ENCODE assay signal across 9 cellular contexts in the genomic region with DNA sequence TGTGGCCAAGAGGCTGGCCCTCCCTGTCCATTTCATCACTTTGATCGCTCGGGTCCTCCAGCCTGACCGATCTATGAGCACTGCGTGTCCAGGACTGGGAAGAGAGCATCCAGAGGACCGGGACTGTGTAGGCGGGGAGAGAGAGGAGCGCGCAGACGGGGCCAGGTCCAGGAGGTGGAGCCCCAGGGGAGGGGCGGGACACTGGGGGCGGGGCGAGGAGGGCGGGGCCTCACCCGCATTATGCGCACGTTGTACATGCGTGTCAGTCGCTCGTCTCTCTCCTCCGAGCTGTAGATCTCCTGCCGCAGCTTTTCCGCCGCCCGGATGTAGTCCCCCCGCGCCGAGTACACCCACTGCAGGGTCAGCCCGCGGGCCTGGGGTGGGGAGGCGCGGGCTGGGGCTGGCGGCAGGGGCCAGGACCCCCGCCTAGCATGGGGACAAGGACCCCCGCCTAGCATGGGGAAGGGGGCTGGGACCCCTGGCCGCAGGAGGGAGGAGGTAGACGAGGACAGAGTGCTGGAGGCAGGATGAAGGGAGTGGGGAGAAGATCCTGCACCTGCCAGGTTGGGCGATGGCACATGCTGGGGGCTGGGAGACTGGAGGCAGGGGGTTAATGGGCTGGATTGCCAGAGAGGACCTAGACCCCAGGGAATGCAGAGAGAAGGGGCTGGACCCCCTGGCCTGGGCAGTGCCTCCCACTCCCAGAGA. TPM values are rescaled to one million over a fixed set of nuclear protein-coding genes. Genes with fewer than 3 reads are reported as not detected.
DNase-seq lines count a peak whose midpoint lies in the region; ATAC-seq, FAIRE-seq and TF ChIP-seq lines count a peak whose summit lies in the region.
"Had no signal": no experiment of that assay in that cellular context is flagged by ENCODE, and none has a peak within 500 bp of the region (broad histone marks: within the 10 kb centered on the region; RNA-seq: fewer than 3 reads in every experiment).

No MANE protein-coding gene starts in this region.

- dilution Hi-C loops in endothelial cell of umbilical vein (cut with MboI; ENCODE audit: extremely low pct_ligation_motif_present, low sequenced_read_pairs), result no loop called here

- peak overlapping the region; percentile 61 for H3K9ac ChIP-seq in NT2/D1 (ENCODE audit: insufficient read length, low read depth)
- no peak overlapping the region for H3K9ac ChIP-seq in endothelial cell of umbilical vein (replicated peaks; ENCODE audit: extremely low read depth, insufficient read depth, low read length)
- H3K9ac ChIP-seq in mucosa of rectum (ENCODE audit: low read depth in 1 of 2, low read length in 2 of 2), result peak overlapping the region in 1 of 2 donors; percentile 54

- H2AFZ ChIP-seq in endothelial cell of umbilical vein (ENCODE audit: low read depth, low read length), result peak overlapping the region; percentile 83

- H3K36me3 ChIP-seq in NT2/D1 (ENCODE audit: insufficient read depth, insufficient read length, low read length) (no peaks in the 10 kb centered on the region), endothelial cell of umbilical vein (ENCODE audit: control insufficient read depth in 2 of 2, extremely low read depth in 1 of 2, insufficient read depth in 2 of 2, low read length in 2 of 2) (no peaks in the 10 kb centered on the region), mucosa of rectum (ENCODE audit: control insufficient read depth in 2 of 2, insufficient read depth in 2 of 2, low read length in 2 of 2) (no peaks in the 10 kb centered on the region)

- POLR2A ChIA-PET in endothelial cell of umbilical vein (lab: Charles Lee), result interaction anchor here (0.7 kb wide), 1 partner anchor 339 kb away, joined by 3 read pairs; no protein-coding TSS in a partner anchor

- DNase-seq in NT2/D1 (ENCODE audit: low read depth, low spot score) (no peak), endothelial cell of umbilical vein (ENCODE audit: low read depth, low spot score) (peak; percentile 83)
- DNase-seq in activated CD8-positive, alpha-beta memory T cell treated with anti-CD3 and anti-CD28 coated beads, Interleukin-2, amount 50 U/mL, for 4 hours, result peak; percentile 83
- DNase-seq in stimulated activated CD8-positive, alpha-beta memory T cell treated with anti-CD3 and anti-CD28 coated beads, Interleukin-7, amount 100 ng/mL, for 1 hour (ENCODE audit: low read depth in 2 of 2), result peak; percentile 82 to 84

- H3K4me2 ChIP-seq in endothelial cell of umbilical vein (ENCODE audit: insufficient read depth, low read length), result peak overlapping the region; percentile 33

- no peaks in the 10 kb centered on the region for H3K79me2 ChIP-seq in endothelial cell of umbilical vein (ENCODE audit: control insufficient read depth, insufficient read depth, low read length)

- H3K4me1 ChIP-seq in NT2/D1 (ENCODE audit: insufficient read depth, insufficient read length) (peaks cover 4% of the 10 kb centered on the region), endothelial cell of umbilical vein (ENCODE audit: control insufficient read depth, extremely low read depth, insufficient read depth, low read length) (peaks cover 3% of the 10 kb centered on the region), mucosa of rectum (ENCODE audit: control insufficient read depth in 2 of 2, insufficient read depth in 2 of 2, low read length in 2 of 2) (peaks cover 3 to 5% of the 10 kb centered on the region in 2 donors)

- H3K27ac ChIP-seq in 22Rv1, result peak overlapping the region; percentile 77
- H3K27ac ChIP-seq in endothelial cell of umbilical vein (ENCODE audit: insufficient read depth, low read depth, low read length), result no peak overlapping the region
- peak overlapping the region in 1 of 2 donors; percentile 58 for H3K27ac ChIP-seq in mucosa of rectum (ENCODE audit: low read depth in 2 of 2, low read length in 2 of 2)

- no TSS peak for BruUV-seq in endothelial cell of umbilical vein (replicated peaks; lab: Mats Ljungman, UMichigan)

- H3K9me1 ChIP-seq in endothelial cell of umbilical vein (replicated peaks; ENCODE audit: control insufficient read depth, extremely low read depth, insufficient read depth, low read length), result no peaks in the 10 kb centered on the region

- peak; percentile 85 for ATAC-seq in GM19035 (IDR thresholded peaks at IDR 0.05; ENCODE audit: unreplicated experiment)
- ATAC-seq in HG03432 (IDR thresholded peaks at IDR 0.05; ENCODE audit: unreplicated experiment), result peak; percentile 91

- TF ChIP-seq POLR2A in endothelial cell of umbilical vein (IDR thresholded peaks at IDR 0.05; ENCODE audit: low read depth, low read length), result no peak

- TF ChIP-seq CTCF in 22Rv1 (IDR thresholded peaks at IDR 0.05) (no peak), endothelial cell of umbilical vein (IDR thresholded peaks at IDR 0.05; ENCODE audit: extremely low read depth in 1 of 2, insufficient read depth in 1 of 2, low read depth in 1 of 2, low read length in 2 of 2) (no peak)

- CTCF ChIA-PET in endothelial cell of umbilical vein (lab: Charles Lee), result interaction anchor here (0.5 to 2.4 kb wide), 7 partner anchors 8 to 157 kb away, joined by 3 to 11 read pairs (median 4); a partner anchor contains a TSS

- no peaks in the 10 kb centered on the region for H4K20me1 ChIP-seq in endothelial cell of umbilical vein (replicated peaks; ENCODE audit: control insufficient read depth, extremely low read depth, insufficient read depth, low read length)

- H3K9me3 ChIP-seq in NT2/D1 (ENCODE audit: insufficient read depth, low read length) (no peaks in the 10 kb centered on the region), endothelial cell of umbilical vein (replicated peaks; ENCODE audit: control insufficient read depth, insufficient read depth, low read length) (no peaks in the 10 kb centered on the region), mucosa of rectum (ENCODE audit: control insufficient read depth in 2 of 2, low read length in 2 of 2) (no peaks in the 10 kb centered on the region)

- H3K27me3 ChIP-seq in NT2/D1 (ENCODE audit: insufficient read depth, insufficient read length) (peaks cover 6% of the 10 kb centered on the region), endothelial cell of umbilical vein (ENCODE audit: control insufficient read depth in 2 of 2, insufficient read depth in 2 of 2, low read length in 2 of 2) (no peaks in the 10 kb centered on the region), mucosa of rectum (ENCODE audit: control insufficient read depth in 2 of 2, insufficient read depth in 2 of 2, low read length in 2 of 2) (peaks cover 0 to 3% of the 10 kb centered on the region in 2 donors)

- intact Hi-C loops in endothelial cell of umbilical vein (cut with micrococcal nuclease), result loop anchor here (1.0 to 5.0 kb wide), 3 partner anchors 14 to 66 kb away; a partner anchor contains a TSS

- H3K4me3 ChIP-seq in NT2/D1 (ENCODE audit: insufficient read length, low read depth) (peak overlapping the region; percentile 29), endothelial cell of umbilical vein (replicated peaks in 1 of 3; ENCODE audit: insufficient read depth in 1 of 3, low read depth in 1 of 3, low read length in 3 of 3) (peak overlapping the region in 1 of 3 experiments; percentile 16), mucosa of rectum (ENCODE audit: low read length in 2 of 2) (peak overlapping the region; percentile 43 to 48)

- FAIRE-seq in endothelial cell of umbilical vein (lab: Jason Lieb, UNC), result peak; percentile 86
- FAIRE-seq: G401.6 had no signal

RNA-seq across cellular contexts. Expression of a gene that starts 14.3 kb away (rescaled TPM):
- total RNA-seq in endothelial cell of umbilical vein, result 24.2 and 24.4 TPM in 2 replicates
- 40.7 and 53.5 TPM in 2 replicates for polyA plus RNA-seq in endothelial cell of umbilical vein
- 17.8 and 18.0 TPM in 2 replicates for polyA plus RNA-seq in endothelial cell of umbilical vein (2011; cell fraction: cytosol; rRNA removed)
- polyA plus RNA-seq in endothelial cell of umbilical vein (2011; cell fraction: nucleus; rRNA removed), result 20.5 and 24.6 TPM in 2 replicates
- 23.3 and 25.8 TPM in 2 replicates for polyA plus RNA-seq in endothelial cell of umbilical vein (2012)
- polyA minus RNA-seq in endothelial cell of umbilical vein, result 14.1 and 17.7 TPM in 2 replicates
- 4.1 TPM for polyA minus RNA-seq in endothelial cell of umbilical vein (2011; cell fraction: cytosol; rRNA and poly(A)+ RNA removed)
- polyA minus RNA-seq in endothelial cell of umbilical vein (2011; cell fraction: nucleus; rRNA and poly(A)+ RNA removed), result 2.4 and 3.6 TPM in 2 replicates

RNA-seq across cellular contexts. Expression of a gene that starts 14.7 kb away (rescaled TPM):
- total RNA-seq in endothelial cell of umbilical vein, result 0.60 and 0.95 TPM in 2 replicates
- 0.32 and 0.37 TPM in 2 replicates for polyA plus RNA-seq in endothelial cell of umbilical vein
- polyA plus RNA-seq in endothelial cell of umbilical vein (2011; cell fraction: cytosol; rRNA removed), result 0.21 and 0.30 TPM in 2 replicates
- 0.53 and 0.76 TPM in 2 replicates for polyA plus RNA-seq in endothelial cell of umbilical vein (2011; cell fraction: nucleus; rRNA removed)
- 0.16 and 0.26 TPM in 2 replicates for polyA plus RNA-seq in endothelial cell of umbilical vein (2012)
- polyA minus RNA-seq in endothelial cell of umbilical vein, result 0.39 and 2.7 TPM in 2 replicates
- polyA minus RNA-seq in endothelial cell of umbilical vein (2011; cell fraction: cytosol; rRNA and poly(A)+ RNA removed), result 10.9 TPM
- 0.91 TPM in 1 of 2 replicates, not detected in the other for polyA minus RNA-seq in endothelial cell of umbilical vein (2011; cell fraction: nucleus; rRNA and poly(A)+ RNA removed)

RNA-seq across cellular contexts. Expression of a gene that starts 24.5 kb away (rescaled TPM):
- 4.3 and 4.7 TPM in 2 replicates for total RNA-seq in endothelial cell of umbilical vein
- polyA plus RNA-seq in endothelial cell of umbilical vein, result 1.2 and 2.5 TPM in 2 replicates
- polyA plus RNA-seq in endothelial cell of umbilical vein (2011; cell fraction: cytosol; rRNA removed), result 0.67 and 0.87 TPM in 2 replicates
- polyA plus RNA-seq in endothelial cell of umbilical vein (2011; cell fraction: nucleus; rRNA removed), result 4.4 and 6.5 TPM in 2 replicates
- 4.3 and 5.3 TPM in 2 replicates for polyA plus RNA-seq in endothelial cell of umbilical vein (2012)
- polyA minus RNA-seq in endothelial cell of umbilical vein, result 0.28 TPM in 1 of 2 replicates, not detected in the other
- not detected for polyA minus RNA-seq in endothelial cell of umbilical vein (2011; cell fraction: cytosol; rRNA and poly(A)+ RNA removed)
- 0.77 and 1.1 TPM in 2 replicates for polyA minus RNA-seq in endothelial cell of umbilical vein (2011; cell fraction: nucleus; rRNA and poly(A)+ RNA removed)

RNA-seq across cellular contexts. Expression of a gene that starts 29.6 kb away (rescaled TPM):
- total RNA-seq in endothelial cell of umbilical vein, result not detected in 2 replicates
- not detected in 2 replicates for polyA plus RNA-seq in endothelial cell of umbilical vein
- polyA plus RNA-seq in endothelial cell of umbilical vein (2011; cell fraction: cytosol; rRNA removed), result not detected in 2 replicates
- polyA plus RNA-seq in endothelial cell of umbilical vein (2011; cell fraction: nucleus; rRNA removed), result 0.15 TPM in 1 of 2 replicates, not detected in the other
- polyA plus RNA-seq in endothelial cell of umbilical vein (2012), result not detected in 2 replicates
- polyA minus RNA-seq in endothelial cell of umbilical vein, result 0.42 TPM in 1 of 2 replicates, not detected in the other
- polyA minus RNA-seq in endothelial cell of umbilical vein (2011; cell fraction: cytosol; rRNA and poly(A)+ RNA removed), result not detected
- polyA minus RNA-seq in endothelial cell of umbilical vein (2011; cell fraction: nucleus; rRNA and poly(A)+ RNA removed), result not detected in 2 replicates

RNA-seq across cellular contexts. Expression of a gene that starts 40.6 kb away (rescaled TPM):
- total RNA-seq in endothelial cell of umbilical vein, result 0.35 and 0.38 TPM in 2 replicates
- 0.16 and 0.37 TPM in 2 replicates for polyA plus RNA-seq in endothelial cell of umbilical vein
- 0.23 and 0.27 TPM in 2 replicates for polyA plus RNA-seq in endothelial cell of umbilical vein (2011; cell fraction: cytosol; rRNA removed)
- 0.97 and 1.0 TPM in 2 replicates for polyA plus RNA-seq in endothelial cell of umbilical vein (2011; cell fraction: nucleus; rRNA removed)
- 0.11 and 0.30 TPM in 2 replicates for polyA plus RNA-seq in endothelial cell of umbilical vein (2012)
- 0.21 and 1.3 TPM in 2 replicates for polyA minus RNA-seq in endothelial cell of umbilical vein
- polyA minus RNA-seq in endothelial cell of umbilical vein (2011; cell fraction: cytosol; rRNA and poly(A)+ RNA removed), result not detected
- polyA minus RNA-seq in endothelial cell of umbilical vein (2011; cell fraction: nucleus; rRNA and poly(A)+ RNA removed), result 0.87 TPM in 1 of 2 replicates, not detected in the other
